16 cellular contexts compared by ENCODE assay signal in the genomic region with DNA sequence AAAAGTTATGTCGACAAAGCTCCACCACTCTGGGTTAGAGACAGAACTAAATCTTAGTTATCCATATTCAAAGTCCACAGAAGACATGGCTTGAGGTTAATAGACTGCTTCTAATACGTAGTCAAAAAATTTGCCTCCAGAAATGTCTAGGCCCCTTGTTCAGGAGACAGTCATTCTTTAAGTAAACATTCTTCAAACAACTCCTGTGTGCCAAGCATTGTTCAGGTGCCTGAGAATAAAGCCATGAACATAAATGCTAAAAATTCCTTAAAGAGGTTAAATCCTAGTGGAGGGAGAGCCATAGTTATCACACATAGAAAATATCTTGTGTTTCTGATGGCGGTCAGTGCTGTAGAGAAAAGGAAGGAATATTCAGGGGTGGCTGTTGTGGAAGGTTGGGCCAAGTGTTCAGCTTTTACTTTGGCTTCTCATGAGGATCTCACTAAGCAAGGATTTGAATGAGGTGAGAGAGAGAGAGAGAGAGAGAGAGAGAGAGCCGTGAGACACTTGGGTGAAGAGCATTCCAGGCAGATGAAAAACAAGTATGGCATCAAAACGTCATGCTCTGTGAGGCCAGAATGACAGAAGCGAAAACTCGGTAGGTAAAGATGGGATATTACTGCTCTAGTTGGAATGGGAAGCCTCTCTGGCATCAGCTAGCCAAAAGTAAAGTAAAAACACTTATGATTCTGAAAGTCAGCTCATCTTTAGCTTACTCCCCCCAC.
DNase-seq lines count a peak whose midpoint lies in the region; ATAC-seq and TF ChIP-seq lines count a peak whose summit lies in the region.
"Had no signal": no experiment of that assay in that cellular context is flagged by ENCODE, and none has a peak within 500 bp of the region (broad histone marks: within the 10 kb centered on the region; RNA-seq: fewer than 3 reads in every experiment).

No MANE protein-coding gene starts in this region.

- peak; percentile 58 for ATAC-seq in PC-3
- ATAC-seq in Right ventricle myocardium superior (ENCODE audit: poor library complexity): no peak
- ATAC-seq in heart right ventricle: no peak
- ATAC-seq: CD8-positive, alpha-beta T cell; GM23338 had no signal

- H3K9me3 ChIP-seq in HEK293 (ENCODE audit: control insufficient read depth, insufficient read depth, low read depth, low read length) (no peaks in the 10 kb centered on the region), PC-3 (ENCODE audit: low read length) (no peaks in the 10 kb centered on the region), parathyroid adenoma (ENCODE audit: control insufficient read depth, low read length) (no peaks in the 10 kb centered on the region), heart right ventricle (peaks cover 0 to 4% (median 0%) of the 10 kb centered on the region in 11 donors)
- H3K9me3 ChIP-seq: BE2C had no signal

- H4K20me1 ChIP-seq in PC-3 (ENCODE audit: low read length): no peaks in the 10 kb centered on the region

- peaks cover 4% of the 10 kb centered on the region for H3K27me3 Mint-ChIP-seq in glutamatergic neuron (ENCODE audit: unreplicated experiment)

- H3K79me2 ChIP-seq in PC-3 (ENCODE audit: low read length) (no peaks in the 10 kb centered on the region), parathyroid adenoma (no peaks in the 10 kb centered on the region)

- no peak for TF ChIP-seq CTCF in AG10803 (conservative IDR thresholded peaks at IDR 0.05; ENCODE audit: low read length)
- TF ChIP-seq CTCF in HEK293 (tag by site-specific recombination; IDR thresholded peaks at IDR 0.05): no peak
- TF ChIP-seq CTCF in PC-3 (conservative IDR thresholded peaks at IDR 0.05; ENCODE audit: low read depth, low read length): no peak
- no peak for TF ChIP-seq CTCF in parathyroid adenoma (IDR thresholded peaks at IDR 0.05)
- TF ChIP-seq CTCF in heart right ventricle (IDR thresholded peaks at IDR 0.05): no peak
- TF ChIP-seq CTCF in glutamatergic neuron (IDR thresholded peaks at IDR 0.05; ENCODE audit: partially characterized antibody, unreplicated experiment): no peak

- H2AFZ ChIP-seq in PC-3 (ENCODE audit: low read length): no peak overlapping the region
- H2AFZ ChIP-seq in parathyroid adenoma: peak overlapping the region; percentile 11
- H2AFZ ChIP-seq: GM23338 had no signal

- no peak overlapping the region for H3K4me3 ChIP-seq in AG10803 (ENCODE audit: low read length)
- H3K4me3 ChIP-seq in HEK293 (ENCODE audit: low read depth, low read length): no peak overlapping the region
- no peak overlapping the region for H3K4me3 ChIP-seq in PC-3 (ENCODE audit: low read length)
- H3K4me3 ChIP-seq in parathyroid adenoma (ENCODE audit: low read depth, low read length): no peak overlapping the region
- H3K4me3 ChIP-seq in heart right ventricle: no peak overlapping the region
- H3K4me3 ChIP-seq: GM23338 had no signal

- no peak overlapping the region for H3K4me3 Mint-ChIP-seq in glutamatergic neuron (ENCODE audit: unreplicated experiment)
- H3K4me3 Mint-ChIP-seq: CD8-positive, alpha-beta T cell; GM23338 had no signal

- H3K4me2 ChIP-seq in PC-3 (ENCODE audit: low read length) (no peak overlapping the region), parathyroid adenoma (ENCODE audit: low read length) (peak overlapping the region; percentile 23)
- H3K4me2 ChIP-seq: GM23338 had no signal

- WGBS in heart right ventricle, 2 donors: 64 to 66% methylated on average over 7 of the region's 7 CpGs

- CTCF ChIA-PET in HEK293 (lab: Yijun Ruan, JAX): no interaction called here
- CTCF ChIA-PET in PC-3 (lab: Charles Lee): no interaction called here

- no peaks in the 10 kb centered on the region for H3F3A ChIP-seq in PC-3 (ENCODE audit: low read length, unreplicated experiment)

- no peaks in the 10 kb centered on the region for H3K36me3 Mint-ChIP-seq in glutamatergic neuron (ENCODE audit: unreplicated experiment)
- H3K36me3 Mint-ChIP-seq: CD8-positive, alpha-beta T cell had no signal

- H3K36me3 ChIP-seq in HEK293 (ENCODE audit: control insufficient read depth in 2 of 2, insufficient read depth in 1 of 2, low read length in 2 of 2) (no peaks in the 10 kb centered on the region), PC-3 (ENCODE audit: low read depth, low read length) (no peaks in the 10 kb centered on the region), parathyroid adenoma (ENCODE audit: control insufficient read depth, insufficient read depth, low read length) (no peaks in the 10 kb centered on the region), heart right ventricle (no peaks in the 10 kb centered on the region)
- H3K36me3 ChIP-seq: BE2C had no signal

- no peaks in the 10 kb centered on the region for H3K4me1 Mint-ChIP-seq in glutamatergic neuron (ENCODE audit: low read depth, unreplicated experiment)
- H3K4me1 Mint-ChIP-seq: GM23338 had no signal

- intact Hi-C loops in PC-3 (cut with micrococcal nuclease) (no loop called here), Right ventricle myocardium superior (cut with DNase I) (no loop called here), heart right ventricle (cut with DNase I) (no loop called here)

- no peaks in the 10 kb centered on the region for H3K9me2 ChIP-seq in PC-3 (replicated peaks; ENCODE audit: low read length)

- H3K27ac Mint-ChIP-seq in glutamatergic neuron (ENCODE audit: unreplicated experiment): no peak overlapping the region
- H3K27ac Mint-ChIP-seq: CD8-positive, alpha-beta T cell; GM23338 had no signal

- DNase-seq in AG10803 (ENCODE audit: low read depth) (peak; percentile 23), PC-3 (peak; percentile 54), Right ventricle myocardium superior (no peak), heart right ventricle (no peak), NAMALWA (ENCODE audit: low spot score) (no peak), glutamatergic neuron (no peak)
- DNase-seq: BE2C; CD8-positive, alpha-beta T cell; DMS 273 treated with DMSO at 0.1 percent for 48 hours; DMS79 treated with DMSO at 0.1 percent for 48 hours; GDM1; H7 had no signal

- H3K4me1 ChIP-seq in HEK293 (ENCODE audit: control insufficient read depth, insufficient read depth, low read length) (no peaks in the 10 kb centered on the region; the same call in 1 of the 2 replicates), PC-3 (ENCODE audit: insufficient read depth, low read length) (0 out of 2 replicates have a peak, but pooled peaks cover 6% of the 10 kb centered on the region), parathyroid adenoma (no peaks in the 10 kb centered on the region), heart right ventricle (no peaks in the 10 kb centered on the region)
- H3K4me1 ChIP-seq: BE2C had no signal

- H3K9ac ChIP-seq in PC-3 (ENCODE audit: low read length) (no peak overlapping the region), parathyroid adenoma (no peak overlapping the region)

- no peaks in the 10 kb centered on the region for H3K27me3 ChIP-seq in PC-3 (ENCODE audit: low read length)
- H3K27me3 ChIP-seq in parathyroid adenoma (ENCODE audit: control insufficient read depth, insufficient read depth, low read length): no peaks in the 10 kb centered on the region
- H3K27me3 ChIP-seq in heart right ventricle: no peaks in the 10 kb centered on the region
- H3K27me3 ChIP-seq: BE2C had no signal

- no peak overlapping the region for H3K27ac ChIP-seq in HEK293 (ENCODE audit: extremely low read depth, low read depth, low read length)
- no peak overlapping the region for H3K27ac ChIP-seq in PC-3 (ENCODE audit: low read length)
- no peak overlapping the region for H3K27ac ChIP-seq in parathyroid adenoma
- no peak overlapping the region for H3K27ac ChIP-seq in heart right ventricle
- H3K27ac ChIP-seq: C4-2B had no signal

- peaks cover 5% of the 10 kb centered on the region for H3K9me3 Mint-ChIP-seq in glutamatergic neuron (ENCODE audit: unreplicated experiment)
- H3K9me3 Mint-ChIP-seq: GM23338 had no signal

- POLR2A ChIA-PET in HEK293 (lab: Yijun Ruan, JAX) (no interaction called here), PC-3 (lab: Charles Lee; ENCODE audit: unreplicated experiment) (no interaction called here)

- no TSS peak for BruUV-seq in PC-3 (replicated peaks; lab: Mats Ljungman, UMichigan)

TF ChIP-seq in HEK293, 187 proteins besides CTCF, POLR2A, EP300 and RAD21:
- TF ChIP-seq INSM2 (tag by site-specific recombination; IDR thresholded peaks at IDR 0.05) (no peak), ZNF174 (tag by site-specific recombination; IDR thresholded peaks at IDR 0.05) (no peak), ZNF596 (tag by site-specific recombination; IDR thresholded peaks at IDR 0.05) (peak; percentile 84)

Comparison
In these comparisons a context has a peak if more than half of its experiments do, and no peak if none do; other contexts are left out.
1. DNase-seq: peak in AG10803 (single experiment) and PC-3 (single experiment); none in Right ventricle myocardium superior (single experiment), heart right ventricle (0 of 2), NAMALWA (single experiment) and glutamatergic neuron (single experiment).